ENCODE assay signal across 9 cellular contexts in genomic region chr11:46701078-46701654, GRCh38. TPM values are rescaled to one million over a fixed set of nuclear protein-coding genes. Genes with fewer than 3 reads are reported as not detected.
DNase-seq lines count a peak whose midpoint lies in the region; ATAC-seq and TF ChIP-seq lines count a peak whose summit lies in the region.
"Had no signal": no experiment of that assay in that cellular context is flagged by ENCODE, and none has a peak within 500 bp of the region (broad histone marks: within the 10 kb centered on the region; RNA-seq: fewer than 3 reads in every experiment).

No MANE protein-coding gene starts in this region.

- POLR2A ChIA-PET in T-cell (lab: Charles Lee), result interaction anchor here (0.5 to 1.6 kb wide), 3 partner anchors 30 to 147 kb away, joined by 3 read pairs; no protein-coding TSS in a partner anchor

- peaks cover 50 to 60% (median 54%) of the 10 kb centered on the region in 3 donors for H3K4me1 Mint-ChIP-seq in T-cell
- H3K4me1 Mint-ChIP-seq in stimulated activated effector memory CD8-positive, alpha-beta T cell treated with anti-CD3 and anti-CD28 coated beads, Interleukin-12 subunit alpha, Interleukin-12 subunit beta, amount 100 ng/mL, for 72 hours, result peaks cover 48% of the 10 kb centered on the region

- ATAC-seq in T-cell (replicated peaks in 1 of 4) (no peak), foreskin keratinocyte (peak; percentile 6), HG03442 (IDR thresholded peaks at IDR 0.05; ENCODE audit: unreplicated experiment) (no peak)
- ATAC-seq in stimulated activated effector memory CD8-positive, alpha-beta T cell treated with anti-CD3 and anti-CD28 coated beads, Interleukin-12 subunit alpha, Interleukin-12 subunit beta, amount 100 ng/mL, for 72 hours, result no peak

- H3K27ac Mint-ChIP-seq in T-cell, result peak overlapping the region; percentile 98 to 99
- H3K27ac Mint-ChIP-seq in stimulated activated effector memory CD8-positive, alpha-beta T cell treated with anti-CD3 and anti-CD28 coated beads, Interleukin-12 subunit alpha, Interleukin-12 subunit beta, amount 100 ng/mL, for 72 hours, result peak overlapping the region; percentile 97

- CTCF ChIA-PET in T-cell (lab: Charles Lee), result interaction anchor here (0.6 to 1.2 kb wide), 3 partner anchors 126 to 552 kb away, joined by 3 to 5 read pairs (median 3); no protein-coding TSS in a partner anchor

- H3K27me3 Mint-ChIP-seq in T-cell, result no peaks in the 10 kb centered on the region

- H3K4me3 Mint-ChIP-seq in T-cell, result peak overlapping the region; percentile 93 to 99 (median 97)
- H3K4me3 Mint-ChIP-seq in stimulated activated effector memory CD8-positive, alpha-beta T cell treated with anti-CD3 and anti-CD28 coated beads, Interleukin-12 subunit alpha, Interleukin-12 subunit beta, amount 100 ng/mL, for 72 hours, result peak overlapping the region; percentile 87

- no peak for TF ChIP-seq CTCF in foreskin keratinocyte (conservative IDR thresholded peaks at IDR 0.05)

- peak; percentile 13 for DNase-seq in activated CD4-positive, alpha-beta T cell treated with anti-CD3 and anti-CD28 coated beads for 48 hours
- DNase-seq in activated CD4-positive, alpha-beta T cell treated with anti-CD3 and anti-CD28 coated beads, Interleukin-2, amount 50 U/mL, for 4 hours, result no peak
- DNase-seq in T-cell (peak in 1 of 34 experiments; percentile 5), foreskin keratinocyte (no peak), NCI-H446 treated with DMSO at 0.1 percent for 48 hours (lab: John Stamatoyannopoulos, UW) (no peak), DMS 273 treated with DMSO at 0.1 percent for 48 hours (lab: John Stamatoyannopoulos, UW) (no peak)
- peak in 1 of 2 donors; percentile 55 for DNase-seq in stimulated activated effector memory CD8-positive, alpha-beta T cell treated with anti-CD3 and anti-CD28 coated beads, Interleukin-12 subunit alpha, Interleukin-12 subunit beta, amount 100 ng/mL, for 72 hours (ENCODE audit: low spot score in 2 of 2)

- H3K27me3 ChIP-seq in foreskin keratinocyte, result no peaks in the 10 kb centered on the region

- peaks cover 32% of the 10 kb centered on the region for H3K36me3 Mint-ChIP-seq in T-cell
- peaks cover 73% of the 10 kb centered on the region for H3K36me3 Mint-ChIP-seq in stimulated activated effector memory CD8-positive, alpha-beta T cell treated with anti-CD3 and anti-CD28 coated beads, Interleukin-12 subunit alpha, Interleukin-12 subunit beta, amount 100 ng/mL, for 72 hours

- peak overlapping the region; percentile 90 for H3K27ac ChIP-seq in foreskin keratinocyte

- peaks cover 6% of the 10 kb centered on the region for H3K4me1 ChIP-seq in foreskin keratinocyte

- H3K9me3 Mint-ChIP-seq in T-cell, result no peaks in the 10 kb centered on the region
- H3K9me3 Mint-ChIP-seq in stimulated activated effector memory CD8-positive, alpha-beta T cell treated with anti-CD3 and anti-CD28 coated beads, Interleukin-12 subunit alpha, Interleukin-12 subunit beta, amount 100 ng/mL, for 72 hours, result no peaks in the 10 kb centered on the region

RNA-seq across cellular contexts. Expression of gene ZNF408, which starts 0.3 kb away (rescaled TPM):
- 10 to 100 TPM in 4 of 5 donors, 1 to 10 TPM in 1; 6.1 to 22.4 (median 19.7) TPM for total RNA-seq in T-cell
- 9.5 and 10.0 TPM in 2 replicates for total RNA-seq in foreskin keratinocyte
- polyA plus RNA-seq in foreskin keratinocyte, result 9.5 and 10.9 TPM in 2 replicates

RNA-seq across cellular contexts. Expression of gene ARHGAP1, which starts 0.7 kb away (rescaled TPM):
- total RNA-seq in T-cell, result 10 to 100 TPM; 64.6 to 71.8 (median 70.3) TPM
- total RNA-seq in foreskin keratinocyte, result 53.5 and 55.5 TPM in 2 replicates
- polyA plus RNA-seq in foreskin keratinocyte, result 42.3 and 43.4 TPM in 2 replicates

RNA-seq across cellular contexts. Expression of gene F2, which starts 17.8 kb away (rescaled TPM):
- total RNA-seq in T-cell, result under 1 TPM in 4 of 5 donors, not detected in 1; 0.26 to 0.85 (median 0.57) TPM
- total RNA-seq in foreskin keratinocyte, result not detected in 2 replicates
- 0.03 TPM in 1 of 2 replicates, not detected in the other for polyA plus RNA-seq in foreskin keratinocyte
- total RNA-seq: dermis microvascular lymphatic vessel endothelial cell had no signal
